17 cellular contexts compared by ENCODE assay signal in the genomic region with DNA sequence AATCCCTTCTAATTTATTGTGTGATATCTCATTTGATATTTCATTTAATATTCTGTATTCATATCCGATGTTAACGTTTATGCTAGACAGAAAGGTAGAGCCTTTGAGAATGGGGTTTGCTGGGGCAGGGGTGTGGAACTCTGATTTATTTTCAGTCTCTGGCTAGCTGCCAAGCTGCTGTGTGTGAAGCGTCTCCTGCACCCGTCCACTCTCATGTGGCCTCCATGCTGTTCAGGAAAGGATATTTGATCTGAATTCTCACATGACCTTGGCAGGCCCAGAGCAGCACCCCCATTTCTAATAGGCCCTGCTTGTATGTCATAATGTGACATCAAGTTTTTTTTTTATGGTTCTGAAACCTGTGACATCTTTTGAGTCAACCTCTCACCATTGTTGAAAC. TPM values are rescaled to one million over a fixed set of nuclear protein-coding genes. Genes with fewer than 3 reads are reported as not detected.
DNase-seq lines count a peak whose midpoint lies in the region; ATAC-seq and TF ChIP-seq lines count a peak whose summit lies in the region.
"Had no signal": no experiment of that assay in that cellular context is flagged by ENCODE, and none has a peak within 500 bp of the region (broad histone marks: within the 10 kb centered on the region; RNA-seq: fewer than 3 reads in every experiment).

No MANE protein-coding gene starts in this region.

- H3K36me3 ChIP-seq in liver (ENCODE audit: control insufficient read depth in 4 of 4, insufficient read depth in 3 of 4, low read depth in 1 of 4, low read length in 3 of 4) (peaks cover 1 to 25% (median 24%) of the 10 kb centered on the region in 4 donors), stomach (peaks cover 4 to 32% (median 13%) of the 10 kb centered on the region in 4 donors)

- no peak overlapping the region for H3K9ac ChIP-seq in liver (ENCODE audit: low read depth in 1 of 2, low read length in 2 of 2)

- intact Hi-C loops in dendritic cell treated with granulocyte-macrophage colony-stimulating factor and Interleukin-4, amounts not matched to agents 40 ng/mL and 50 ng/mL, for 4 days (cut with micrococcal nuclease), result loop anchor here (5.0 kb wide), 1 partner anchor 117 kb away; no protein-coding TSS in a partner anchor
- intact Hi-C loops in stomach (cut with DNase I; ENCODE audit: low total_unique reads), result no loop called here

- DNase-seq in stomach (no peak), NCI-H1694 (lab: John Stamatoyannopoulos, UW) (no peak), hypothalamus (lab: John Stamatoyannopoulos, UW) (no peak)
- DNase-seq in stimulated activated naive B cell treated with anti-CD40 and anti-IgM and Interleukin-4, amounts not matched to agents 10 μg/mL and 1 μg/mL and 100 μg/mL, for 72 hours, result no peak
- DNase-seq: activated CD4-positive, alpha-beta T cell treated with anti-CD3 and anti-CD28 coated beads, Interleukin-2, amount 10 ng/mL, durations not matched to agents 24 days and 14 days; Calu3; effector CD8-positive, alpha-beta T cell; H7; naive thymus-derived CD8-positive, alpha-beta T cell; NCI-H1436; SW 1271 had no signal

- ATAC-seq in activated T-helper 17 cell treated with anti-CD3 and anti-CD28 coated beads, Interleukin-2, amount 50 U/mL, for 72 hours (replicated peaks), result no peak
- ATAC-seq in HG02981 (IDR thresholded peaks at IDR 0.05; ENCODE audit: unreplicated experiment), result no peak
- ATAC-seq in stimulated activated naive B cell treated with anti-CD40 and anti-IgM and Interleukin-4, amounts not matched to agents 10 μg/mL and 1 μg/mL and 100 μg/mL, for 72 hours (replicated peaks), result no peak
- ATAC-seq: naive thymus-derived CD8-positive, alpha-beta T cell; stimulated activated effector memory CD8-positive, alpha-beta T cell treated with anti-CD3 and anti-CD28 coated beads, Interleukin-12 subunit alpha, Interleukin-12 subunit beta, amount 100 ng/mL, for 72 hours had no signal

- H3K27me3 ChIP-seq in liver (ENCODE audit: control insufficient read depth in 4 of 4, insufficient read depth in 4 of 4, low read length in 3 of 4) (no peaks in the 10 kb centered on the region), stomach (no peaks in the 10 kb centered on the region)

- H3K4me1 Mint-ChIP-seq in activated T-helper 17 cell treated with anti-CD3 and anti-CD28 coated beads, Interleukin-2, amount 50 U/mL, for 72 hours, result peaks cover 46% of the 10 kb centered on the region
- H3K4me1 Mint-ChIP-seq in dendritic cell treated with granulocyte-macrophage colony-stimulating factor and Interleukin-4, amounts not matched to agents 40 ng/mL and 50 ng/mL, for 4 days (ENCODE audit: low read depth), result peaks cover 51% of the 10 kb centered on the region
- H3K4me1 Mint-ChIP-seq in stimulated activated naive B cell treated with anti-CD40 and anti-IgM and Interleukin-4, amounts not matched to agents 10 μg/mL and 1 μg/mL and 100 μg/mL, for 72 hours, result peaks cover 4 to 9% of the 10 kb centered on the region in 2 donors

- TF ChIP-seq RAD21 in liver (IDR thresholded peaks at IDR 0.05), result peak in 1 of 2 donors; percentile 2

- H3K4me3 Mint-ChIP-seq in activated T-helper 17 cell treated with anti-CD3 and anti-CD28 coated beads, Interleukin-2, amount 50 U/mL, for 72 hours, result peak overlapping the region; percentile 92
- H3K4me3 Mint-ChIP-seq in dendritic cell treated with granulocyte-macrophage colony-stimulating factor and Interleukin-4, amounts not matched to agents 40 ng/mL and 50 ng/mL, for 4 days, result peak overlapping the region; percentile 96
- H3K4me3 Mint-ChIP-seq in stimulated activated naive B cell treated with anti-CD40 and anti-IgM and Interleukin-4, amounts not matched to agents 10 μg/mL and 1 μg/mL and 100 μg/mL, for 72 hours, result no peak overlapping the region
- H3K4me3 Mint-ChIP-seq: activated CD4-positive, alpha-beta T cell treated with anti-CD3 and anti-CD28 coated beads, Interleukin-2, amount 10 ng/mL, durations not matched to agents 24 days and 14 days; activated naive CD4-positive, alpha-beta T cell treated with anti-CD3 and anti-CD28 coated beads, Interleukin-2, amount 50 U/mL, for 24 hours had no signal

- peaks cover 7 to 37% (median 17%) of the 10 kb centered on the region in 4 donors for H3K9me3 ChIP-seq in liver (ENCODE audit: control insufficient read depth in 4 of 4, low read length in 3 of 4)
- peaks cover 0 to 42% (median 22%) of the 10 kb centered on the region in 4 donors for H3K9me3 ChIP-seq in stomach

- H3K4me1 ChIP-seq in liver (ENCODE audit: control insufficient read depth in 4 of 4, insufficient read depth in 4 of 4, low read length in 3 of 4) (peaks cover 3 to 24% (median 9%) of the 10 kb centered on the region in 4 donors), stomach (peaks cover 3 to 55% (median 14%) of the 10 kb centered on the region in 4 donors)

- H3K27me3 Mint-ChIP-seq in activated T-helper 17 cell treated with anti-CD3 and anti-CD28 coated beads, Interleukin-2, amount 50 U/mL, for 72 hours, result no peaks in the 10 kb centered on the region
- H3K27me3 Mint-ChIP-seq in dendritic cell treated with granulocyte-macrophage colony-stimulating factor and Interleukin-4, amounts not matched to agents 40 ng/mL and 50 ng/mL, for 4 days, result peaks cover 6% of the 10 kb centered on the region
- H3K27me3 Mint-ChIP-seq in stimulated activated naive B cell treated with anti-CD40 and anti-IgM and Interleukin-4, amounts not matched to agents 10 μg/mL and 1 μg/mL and 100 μg/mL, for 72 hours, result peaks cover 62 to 70% of the 10 kb centered on the region in 2 donors

- peak overlapping the region; percentile 56 for H3K27ac Mint-ChIP-seq in activated T-helper 17 cell treated with anti-CD3 and anti-CD28 coated beads, Interleukin-2, amount 50 U/mL, for 72 hours
- H3K27ac Mint-ChIP-seq in dendritic cell treated with granulocyte-macrophage colony-stimulating factor and Interleukin-4, amounts not matched to agents 40 ng/mL and 50 ng/mL, for 4 days, result peak overlapping the region; percentile 99
- no peak overlapping the region for H3K27ac Mint-ChIP-seq in stimulated activated naive B cell treated with anti-CD40 and anti-IgM and Interleukin-4, amounts not matched to agents 10 μg/mL and 1 μg/mL and 100 μg/mL, for 72 hours
- H3K27ac Mint-ChIP-seq: activated CD4-positive, alpha-beta T cell treated with anti-CD3 and anti-CD28 coated beads, Interleukin-2, amount 10 ng/mL, durations not matched to agents 24 days and 14 days; activated naive CD4-positive, alpha-beta T cell treated with anti-CD3 and anti-CD28 coated beads, Interleukin-2, amount 50 U/mL, for 24 hours; stimulated activated effector memory CD8-positive, alpha-beta T cell treated with anti-CD3 and anti-CD28 coated beads, Interleukin-12 subunit alpha, Interleukin-12 subunit beta, amount 100 ng/mL, for 72 hours had no signal

- H3K27ac ChIP-seq in liver (ENCODE audit: low read depth in 1 of 2, low read length in 2 of 2), result peak overlapping the region; percentile 60 to 89
- H3K27ac ChIP-seq in stomach, result peak overlapping the region in 4 of 5 donors; percentile 91 to 96 (median 94)

- TF ChIP-seq EP300 in stomach (IDR thresholded peaks at IDR 0.05), result no peak

- TF ChIP-seq POLR2A in stomach (IDR thresholded peaks at IDR 0.05), result no peak

- TF ChIP-seq CTCF in liver (IDR thresholded peaks at IDR 0.05; ENCODE audit: low read depth, low read length, missing input control), result no peak
- no peak for TF ChIP-seq CTCF in stomach (IDR thresholded peaks at IDR 0.05)

- H3K9me3 Mint-ChIP-seq in activated T-helper 17 cell treated with anti-CD3 and anti-CD28 coated beads, Interleukin-2, amount 50 U/mL, for 72 hours, result peaks cover 17% of the 10 kb centered on the region
- peaks cover 48% of the 10 kb centered on the region for H3K9me3 Mint-ChIP-seq in dendritic cell treated with granulocyte-macrophage colony-stimulating factor and Interleukin-4, amounts not matched to agents 40 ng/mL and 50 ng/mL, for 4 days
- H3K9me3 Mint-ChIP-seq in stimulated activated naive B cell treated with anti-CD40 and anti-IgM and Interleukin-4, amounts not matched to agents 10 μg/mL and 1 μg/mL and 100 μg/mL, for 72 hours, result peaks cover 37 to 41% of the 10 kb centered on the region in 2 donors

- 46% methylated on average over 4 of the region's 4 CpGs for WGBS in liver
- 29 to 60% (median 53%) methylated on average over 4 of the region's 4 CpGs for WGBS in stomach, 5 donors

- peaks cover 94% of the 10 kb centered on the region for H3K36me3 Mint-ChIP-seq in activated T-helper 17 cell treated with anti-CD3 and anti-CD28 coated beads, Interleukin-2, amount 50 U/mL, for 72 hours (ENCODE audit: low read depth)
- H3K36me3 Mint-ChIP-seq in dendritic cell treated with granulocyte-macrophage colony-stimulating factor and Interleukin-4, amounts not matched to agents 40 ng/mL and 50 ng/mL, for 4 days (ENCODE audit: low read depth), result peaks cover 71% of the 10 kb centered on the region
- H3K36me3 Mint-ChIP-seq in stimulated activated naive B cell treated with anti-CD40 and anti-IgM and Interleukin-4, amounts not matched to agents 10 μg/mL and 1 μg/mL and 100 μg/mL, for 72 hours, result peaks cover 14 to 18% of the 10 kb centered on the region in 2 donors

- H3K4me3 ChIP-seq in liver (ENCODE audit: low read depth in 1 of 3, low read length in 3 of 3) (peak overlapping the region; percentile 54 to 87 (median 72)), stomach (peak overlapping the region; percentile 61 to 68 (median 62))

TF ChIP-seq in liver, 16 proteins besides CTCF, POLR2A, EP300 and RAD21 (continues in another document):
- TF ChIP-seq RXRA (IDR thresholded peaks at IDR 0.05) (no peak), NR2F2 (IDR thresholded peaks at IDR 0.05) (no peak), HNF4G (IDR thresholded peaks at IDR 0.05) (no peak), SP1 (IDR thresholded peaks at IDR 0.05) (no peak), JUND (IDR thresholded peaks at IDR 0.05) (no peak)
- TF ChIP-seq, protein P1, sequence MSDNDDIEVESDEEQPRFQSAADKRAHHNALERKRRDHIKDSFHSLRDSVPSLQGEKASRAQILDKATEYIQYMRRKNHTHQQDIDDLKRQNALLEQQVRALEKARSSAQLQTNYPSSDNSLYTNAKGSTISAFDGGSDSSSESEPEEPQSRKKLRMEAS (IDR thresholded peaks at IDR 0.05), result no peak
- TF ChIP-seq, protein P2, sequence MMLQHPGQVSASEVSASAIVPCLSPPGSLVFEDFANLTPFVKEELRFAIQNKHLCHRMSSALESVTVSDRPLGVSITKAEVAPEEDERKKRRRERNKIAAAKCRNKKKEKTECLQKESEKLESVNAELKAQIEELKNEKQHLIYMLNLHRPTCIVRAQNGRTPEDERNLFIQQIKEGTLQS (IDR thresholded peaks at IDR 0.05), result no peak

RNA-seq across cellular contexts. Expression of a gene that starts 1.6 kb away (rescaled TPM):
- 10 to 100 TPM; 41.7 to 68.1 TPM for total RNA-seq in activated T-helper 17 cell treated with anti-CD3 and anti-CD28 coated beads, Interleukin-2, amount 50 U/mL, for 72 hours
- total RNA-seq in liver (10 to 100 TPM; 20.7 to 49.3 TPM), stomach (10 to 100 TPM; 17.5 to 67.7 (median 49.1) TPM)
- polyA plus RNA-seq in liver (10 to 100 TPM; 14.0 to 38.2 TPM), stomach (100 to 1,000 TPM in 1 of 3 donors, 10 to 100 TPM in 2; 26.5 to 109 (median 75.3) TPM)
- polyA plus RNA-seq: naive thymus-derived CD8-positive, alpha-beta T cell had no signal

RNA-seq across cellular contexts. Expression of a gene that starts 42.7 kb away (rescaled TPM):
- 1 to 10 TPM in 1 of 2 donors, under 1 TPM in 1; 0.41 to 2.7 TPM for total RNA-seq in activated T-helper 17 cell treated with anti-CD3 and anti-CD28 coated beads, Interleukin-2, amount 50 U/mL, for 72 hours
- total RNA-seq in liver (1 to 10 TPM in 1 of 2 donors, under 1 TPM in 1; 0.98 to 1.3 TPM), stomach (1 to 10 TPM in 3 of 5 donors, not detected in 2; 2.2 to 4.3 (median 2.9) TPM)
- polyA plus RNA-seq in liver (1 to 10 TPM; 1.3 to 2.0 TPM), stomach (1 to 10 TPM in 2 of 3 donors, under 1 TPM in 1; 0.61 to 2.6 (median 1.2) TPM)
- total RNA-seq: H7; naive thymus-derived CD8-positive, alpha-beta T cell had no signal
- polyA plus RNA-seq: naive thymus-derived CD8-positive, alpha-beta T cell had no signal

Comparison
In these comparisons a context has a peak if more than half of its experiments do, and no peak if none do; other contexts are left out.
1. H3K4me3 Mint-ChIP-seq: peak in activated T-helper 17 cell treated with anti-CD3 and anti-CD28 coated beads, Interleukin-2, amount 50 U/mL, for 72 hours (single experiment) and dendritic cell treated with granulocyte-macrophage colony-stimulating factor and Interleukin-4, amounts not matched to agents 40 ng/mL and 50 ng/mL, for 4 days (single experiment); none in stimulated activated naive B cell treated with anti-CD40 and anti-IgM and Interleukin-4, amounts not matched to agents 10 μg/mL and 1 μg/mL and 100 μg/mL, for 72 hours (0 of 2).